ENCODE assay signal across 12 cellular contexts in the genomic region with DNA sequence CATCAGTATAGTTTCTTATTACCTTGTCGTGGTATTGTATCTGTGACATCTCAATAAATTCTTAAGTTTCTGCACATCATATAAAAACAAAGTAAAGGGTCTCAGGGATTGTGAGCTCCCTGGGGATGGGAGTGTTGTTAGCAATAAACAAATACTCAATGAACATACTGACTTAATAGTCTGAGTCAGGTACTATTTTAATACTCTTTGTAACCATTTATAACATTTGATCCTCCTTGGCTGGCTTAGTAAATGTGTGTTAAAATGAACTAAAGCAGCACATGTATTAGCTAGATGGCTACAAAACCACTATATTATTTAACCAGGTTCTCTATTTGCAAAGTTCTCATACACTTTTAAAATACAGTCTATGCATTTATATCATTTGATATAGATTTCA. TPM values are rescaled to one million over a fixed set of nuclear protein-coding genes. Genes with fewer than 3 reads are reported as not detected.
DNase-seq lines count a peak whose midpoint lies in the region; ATAC-seq and TF ChIP-seq lines count a peak whose summit lies in the region.
"Had no signal": no experiment of that assay in that cellular context is flagged by ENCODE, and none has a peak within 500 bp of the region (broad histone marks: within the 10 kb centered on the region; RNA-seq: fewer than 3 reads in every experiment).

No MANE protein-coding gene starts in this region.

- no peak overlapping the region for H3K14ac ChIP-seq in trophoblast cell (ENCODE audit: low read length)

- DNase-seq in activated CD4-positive, alpha-beta T cell treated with anti-CD3 and anti-CD28 coated beads, Interleukin-2, amount 10 ng/mL, durations not matched to agents 7 days and 5 days = no peak
- DNase-seq in activated CD4-positive, alpha-beta T cell treated with anti-CD3 and anti-CD28 coated beads for 4 hours = no peak
- DNase-seq in MM.1S (no peak), mammary epithelial cell (no peak), psoas muscle (no peak), mesenteric fat pad (ENCODE audit: low spot score) (no peak), NCI-H1105 treated with DMSO at 0.1 percent for 48 hours (lab: John Stamatoyannopoulos, UW) (no peak), trophoblast cell (no peak)
- DNase-seq: mucosa of descending colon, NCI-H2081 treated with DMSO at 0.1 percent for 48 hours, SHP77 had no signal

- H2AK5ac ChIP-seq in trophoblast cell (ENCODE audit: low read length) = no peak overlapping the region

- no peak overlapping the region; the same call in 1 of the 2 replicates for H3K9ac ChIP-seq in MM.1S (ENCODE audit: low read length)
- H3K9ac ChIP-seq in mammary epithelial cell (ENCODE audit: insufficient read depth, low read length) = no peak overlapping the region
- no peak overlapping the region for H3K9ac ChIP-seq in trophoblast cell (ENCODE audit: low read length)

- BruUV-seq in mammary epithelial cell (replicated peaks; lab: Mats Ljungman, UMichigan) = no TSS peak

- H4K91ac ChIP-seq in trophoblast cell (ENCODE audit: low read depth, low read length) = no peak overlapping the region

- peaks cover 12% of the 10 kb centered on the region for H3F3A ChIP-seq in MM.1S (ENCODE audit: insufficient read depth, low read length)

- no peak overlapping the region for H2BK5ac ChIP-seq in trophoblast cell (ENCODE audit: low read depth, low read length, poor library complexity)

- no peaks in the 10 kb centered on the region for H3K9me3 ChIP-seq in MM.1S (replicated peaks; ENCODE audit: insufficient read depth, low read length)
- no peaks in the 10 kb centered on the region for H3K9me3 ChIP-seq in mammary epithelial cell (replicated peaks; ENCODE audit: insufficient read depth, low read length)
- no peaks in the 10 kb centered on the region for H3K9me3 ChIP-seq in psoas muscle
- H3K9me3 ChIP-seq in trophoblast cell (ENCODE audit: insufficient read depth, low read depth, low read length) = no peaks in the 10 kb centered on the region
- H3K9me3 ChIP-seq: mucosa of descending colon, suprapubic skin had no signal

- H2AFZ ChIP-seq in MM.1S (ENCODE audit: low read length) (no peak overlapping the region), mammary epithelial cell (ENCODE audit: low read depth, low read length) (no peak overlapping the region), trophoblast cell (ENCODE audit: insufficient read depth, low read length, poor library complexity) (no peak overlapping the region)

- H3K4me1 ChIP-seq in MM.1S (ENCODE audit: low read length) = peaks cover 27% of the 10 kb centered on the region
- H3K4me1 ChIP-seq in mammary epithelial cell (ENCODE audit: insufficient read depth, low read length) = peaks cover 25% of the 10 kb centered on the region
- H3K4me1 ChIP-seq in psoas muscle = peaks cover 31% of the 10 kb centered on the region
- peaks cover 4 to 5% of the 10 kb centered on the region in 2 experiments for H3K4me1 ChIP-seq in trophoblast cell (ENCODE audit: control insufficient read depth in 1 of 2, insufficient read depth in 2 of 2, low read length in 2 of 2)

- CTCF ChIA-PET in activated CD4-positive, alpha-beta T cell treated with anti-CD3 and anti-CD28 coated beads, Interleukin-2, amount 10 ng/mL, durations not matched to agents 7 days and 5 days (lab: Charles Lee) = interaction anchor here (1.0 kb wide), 1 partner anchor 43 kb away, joined by 3 read pairs; no protein-coding TSS in a partner anchor
- CTCF ChIA-PET in mammary epithelial cell (lab: Charles Lee; ENCODE audit: low non-redundant PET) = no interaction called here

- no peaks in the 10 kb centered on the region for H4K20me1 ChIP-seq in MM.1S (ENCODE audit: insufficient read depth, low read length)
- no peaks in the 10 kb centered on the region for H4K20me1 ChIP-seq in mammary epithelial cell (ENCODE audit: insufficient read depth, low read length)

- 77% methylated on average over 1 of the region's 1 CpG for WGBS in mammary epithelial cell (ENCODE audit: low coverage, missing lambda C conversion rate)
- 37 to 48% (median 46%) methylated on average over 1 of the region's 1 CpG for whole genome bisulfite sequencing in psoas muscle, 3 donors
- no CpG with 5 or more reads among the region's 1 CpG for WGBS in trophoblast cell (ENCODE audit: extremely low coverage, insufficient coverage, insufficient read length)

- POLR2A ChIA-PET in activated CD4-positive, alpha-beta T cell treated with anti-CD3 and anti-CD28 coated beads, Interleukin-2, amount 10 ng/mL, durations not matched to agents 7 days and 5 days (lab: Charles Lee) = no interaction called here

- peak overlapping the region; percentile 89 for H3K4me2 ChIP-seq in MM.1S (ENCODE audit: low read depth, low read length)
- peak overlapping the region; percentile 97 for H3K4me2 ChIP-seq in mammary epithelial cell (ENCODE audit: insufficient read depth, low read depth, low read length)
- H3K4me2 ChIP-seq in trophoblast cell (ENCODE audit: low read length) = no peak overlapping the region

- H3K36me3 ChIP-seq in MM.1S (replicated peaks; ENCODE audit: insufficient read depth, low read length) = no peaks in the 10 kb centered on the region; the same call in 1 of the 2 replicates
- H3K36me3 ChIP-seq in mammary epithelial cell (ENCODE audit: insufficient read depth, low read length) = peaks cover 4% of the 10 kb centered on the region
- H3K36me3 ChIP-seq in psoas muscle (ENCODE audit: insufficient read depth in 1 of 2, low read depth in 1 of 2) = peaks cover 0 to 35% of the 10 kb centered on the region in 2 donors
- peaks cover 5 to 7% of the 10 kb centered on the region in 2 experiments for H3K36me3 ChIP-seq in trophoblast cell (ENCODE audit: control insufficient read depth in 1 of 2, insufficient read depth in 2 of 2, low read length in 2 of 2)

- H2BK120ac ChIP-seq in trophoblast cell (ENCODE audit: insufficient read depth, low read length, poor library complexity) = no peak overlapping the region

- H3K79me2 ChIP-seq in MM.1S (ENCODE audit: low read length) (peaks cover 49% of the 10 kb centered on the region), mammary epithelial cell (ENCODE audit: insufficient read depth, low read length) (peaks cover 45% of the 10 kb centered on the region), trophoblast cell (ENCODE audit: control insufficient read depth, insufficient read depth, low read length, poor library complexity) (peaks cover 5% of the 10 kb centered on the region)

- no peaks in the 10 kb centered on the region for H3K27me3 Mint-ChIP-seq in activated CD4-positive, alpha-beta T cell treated with anti-CD3 and anti-CD28 coated beads, Interleukin-2, amount 10 ng/mL, durations not matched to agents 7 days and 5 days

- peaks cover 60% of the 10 kb centered on the region for H3K4me1 Mint-ChIP-seq in activated CD4-positive, alpha-beta T cell treated with anti-CD3 and anti-CD28 coated beads, Interleukin-2, amount 10 ng/mL, durations not matched to agents 7 days and 5 days

- in situ Hi-C loops in mammary epithelial cell (cut with MboI; ENCODE audit: low sequenced_read_pairs in 2 of 2) = no loop called here

- H3K23ac ChIP-seq in trophoblast cell (ENCODE audit: low read length) = no peak overlapping the region

- no peak overlapping the region for H3K18ac ChIP-seq in trophoblast cell (ENCODE audit: low read length)

- no peaks in the 10 kb centered on the region for H3K27me3 ChIP-seq in MM.1S (replicated peaks; ENCODE audit: insufficient read depth, low read length)
- no peaks in the 10 kb centered on the region for H3K27me3 ChIP-seq in mammary epithelial cell (ENCODE audit: insufficient read depth, low read length)
- no peaks in the 10 kb centered on the region for H3K27me3 ChIP-seq in psoas muscle (ENCODE audit: insufficient read depth in 3 of 3, low read length in 2 of 3)
- H3K27me3 ChIP-seq in trophoblast cell (ENCODE audit: insufficient read depth, low read length) = no peaks in the 10 kb centered on the region
- H3K27me3 ChIP-seq: suprapubic skin had no signal

- no peak overlapping the region for H3K4ac ChIP-seq in trophoblast cell (ENCODE audit: low read depth, low read length)

- peak overlapping the region; percentile 77 for H3K4me3 ChIP-seq in MM.1S (ENCODE audit: low read length)
- peak overlapping the region in 2 of 3 experiments; percentile 63 to 82 for H3K4me3 ChIP-seq in mammary epithelial cell (replicated peaks in 1 of 3; ENCODE audit: insufficient read depth in 1 of 3, low read depth in 2 of 3, low read length in 3 of 3)
- peak overlapping the region; percentile 89 for H3K4me3 ChIP-seq in psoas muscle
- H3K4me3 ChIP-seq in trophoblast cell (ENCODE audit: low read depth, low read length) = no peak overlapping the region
- H3K4me3 ChIP-seq: mucosa of descending colon had no signal

- H3K79me1 ChIP-seq in trophoblast cell (ENCODE audit: low read length) = peaks cover 9% of the 10 kb centered on the region

- H4K8ac ChIP-seq in trophoblast cell (ENCODE audit: low read depth, low read length) = no peak overlapping the region

- H3K27ac ChIP-seq in MM.1S (ENCODE audit: low read length) = no peak overlapping the region
- H3K27ac ChIP-seq in mammary epithelial cell (ENCODE audit: insufficient read depth, low read depth, low read length) = peak overlapping the region; percentile 86
- H3K27ac ChIP-seq in psoas muscle = peak overlapping the region; percentile 94
- no peak overlapping the region for H3K27ac ChIP-seq in trophoblast cell (ENCODE audit: low read depth, low read length)

- H3K4me3 Mint-ChIP-seq in activated CD4-positive, alpha-beta T cell treated with anti-CD3 and anti-CD28 coated beads, Interleukin-2, amount 10 ng/mL, durations not matched to agents 7 days and 5 days = peak overlapping the region; percentile 93

- H3K9me3 Mint-ChIP-seq in activated CD4-positive, alpha-beta T cell treated with anti-CD3 and anti-CD28 coated beads, Interleukin-2, amount 10 ng/mL, durations not matched to agents 7 days and 5 days = no peaks in the 10 kb centered on the region

- peak overlapping the region; percentile 97 for H3K27ac Mint-ChIP-seq in activated CD4-positive, alpha-beta T cell treated with anti-CD3 and anti-CD28 coated beads, Interleukin-2, amount 10 ng/mL, durations not matched to agents 7 days and 5 days

- ATAC-seq in psoas muscle = peak; percentile 48 to 68 (median 56)
- ATAC-seq: mucosa of descending colon had no signal

- no peak overlapping the region for H4K12ac ChIP-seq in trophoblast cell (ENCODE audit: low read depth, low read length)

- intact Hi-C loops in mammary epithelial cell (cut with micrococcal nuclease) = no loop called here
- intact Hi-C loops in psoas muscle (cut with DNase I) = loop anchor here in 1 of 2 donors (5.0 kb wide), 1 partner anchor 105 kb away; no protein-coding TSS in a partner anchor

- H2BK12ac ChIP-seq in trophoblast cell (ENCODE audit: low read length) = no peak overlapping the region

- no peaks in the 10 kb centered on the region for H3K9me2 ChIP-seq in MM.1S (replicated peaks; ENCODE audit: insufficient read depth, low read length)

- peaks cover 30% of the 10 kb centered on the region for H3K36me3 Mint-ChIP-seq in activated CD4-positive, alpha-beta T cell treated with anti-CD3 and anti-CD28 coated beads, Interleukin-2, amount 10 ng/mL, durations not matched to agents 7 days and 5 days (ENCODE audit: low read depth)

- TF ChIP-seq CTCF in MM.1S (IDR thresholded peaks at IDR 0.05; ENCODE audit: low read length) (no peak), mammary epithelial cell (conservative IDR thresholded peaks at IDR 0.05 in 1 of 2, IDR thresholded peaks at IDR 0.05 in 1 of 2; ENCODE audit: extremely low read depth in 1 of 2, insufficient read depth in 1 of 2, low read depth in 1 of 2, low read length in 2 of 2) (no peak), psoas muscle (IDR thresholded peaks at IDR 0.05) (no peak)

- dilution Hi-C loops in mammary epithelial cell (cut with HindIII; ENCODE audit: low sequenced_read_pairs) = no loop called here

RNA-seq across cellular contexts. Expression of a gene that starts 1.8 kb away (rescaled TPM):
- 10 to 100 TPM; 70.0 to 77.7 TPM for total RNA-seq in activated CD4-positive, alpha-beta T cell treated with anti-CD3 and anti-CD28 coated beads, Interleukin-2, amount 10 ng/mL, durations not matched to agents 7 days and 5 days
- total RNA-seq in mammary epithelial cell (10 to 100 TPM; 31.2 to 48.0 TPM), psoas muscle (10 to 100 TPM; 20.0 to 25.9 (median 22.7) TPM), mesenteric fat pad (43.1 TPM)
- polyA plus RNA-seq in mammary epithelial cell (17.3 TPM), psoas muscle (10 to 100 TPM in 1 of 3 donors, 1 to 10 TPM in 2; 5.2 to 12.5 (median 6.6) TPM)
- 23.4 TPM for polyA minus RNA-seq in mammary epithelial cell
- 18.5 and 21.0 TPM in 2 replicates for polyA plus RNA-seq in trophoblast cell (2013)

Comparison
In these comparisons a context has a peak if more than half of its experiments do, and no peak if none do; other contexts are left out.
1. H3K27ac ChIP-seq: peak in mammary epithelial cell (single experiment) and psoas muscle (single experiment); none in MM.1S (single experiment) and trophoblast cell (single experiment).